20 cellular contexts compared by ENCODE assay signal in the genomic region with DNA sequence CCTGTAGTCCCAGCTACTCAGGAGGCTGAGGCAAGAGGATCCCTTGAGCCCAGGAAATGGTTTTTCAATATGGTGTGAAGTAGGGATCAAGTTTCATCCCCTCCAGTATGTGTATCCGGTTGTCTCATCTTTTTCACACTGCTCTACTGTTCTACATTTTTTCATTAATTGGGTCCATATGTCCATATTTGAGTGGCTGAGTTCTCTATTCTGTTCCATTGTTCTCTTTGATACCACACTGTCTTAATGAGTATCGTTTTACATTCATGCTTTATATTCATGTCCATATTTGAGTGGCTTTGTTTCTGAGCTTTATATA. TPM values are rescaled to one million over a fixed set of nuclear protein-coding genes. Genes with fewer than 3 reads are reported as not detected.
DNase-seq lines count a peak whose midpoint lies in the region; ATAC-seq, FAIRE-seq and TF ChIP-seq lines count a peak whose summit lies in the region.
"Had no signal": no experiment of that assay in that cellular context is flagged by ENCODE, and none has a peak within 500 bp of the region (broad histone marks: within the 10 kb centered on the region; RNA-seq: fewer than 3 reads in every experiment).

No MANE protein-coding gene starts in this region.

- H3K4me1 ChIP-seq in CD4-positive, CD25-positive, alpha-beta regulatory T cell (ENCODE audit: control insufficient read depth, insufficient read depth, low read length, poor library complexity, severe bottlenecking): no peaks in the 10 kb centered on the region
- H3K4me1 ChIP-seq: prostate gland had no signal

- H3K4me3 ChIP-seq in CD4-positive, CD25-positive, alpha-beta regulatory T cell (ENCODE audit: low read depth, low read length): no peak overlapping the region
- no peak overlapping the region for H3K4me3 ChIP-seq in fibroblast of mammary gland (ENCODE audit: control insufficient read depth, low read depth, low read length)
- H3K4me3 ChIP-seq: heart left ventricle, prostate gland, skin epidermis, tibial artery had no signal

- H3K4me3 Mint-ChIP-seq in CD4-positive, CD25-positive, alpha-beta regulatory T cell: no peak overlapping the region
- H3K4me3 Mint-ChIP-seq: activated naive CD8-positive, alpha-beta T cell treated with anti-CD3 and anti-CD28 coated beads for 36 hours; CD8-positive, alpha-beta T cell; natural killer cell; T-cell had no signal

- H3K27me3 Mint-ChIP-seq in CD4-positive, CD25-positive, alpha-beta regulatory T cell: no peaks in the 10 kb centered on the region
- H3K27me3 Mint-ChIP-seq: activated naive CD8-positive, alpha-beta T cell treated with anti-CD3 and anti-CD28 coated beads for 36 hours; T-cell had no signal

- H3K27ac ChIP-seq in CD4-positive, CD25-positive, alpha-beta regulatory T cell (ENCODE audit: insufficient read depth, low read length, poor library complexity, severe bottlenecking): no peak overlapping the region
- H3K27ac ChIP-seq: heart left ventricle, prostate gland, skin epidermis, tibial artery had no signal

- H3K9me3 Mint-ChIP-seq in CD4-positive, CD25-positive, alpha-beta regulatory T cell: no peaks in the 10 kb centered on the region
- H3K9me3 Mint-ChIP-seq: activated naive CD8-positive, alpha-beta T cell treated with anti-CD3 and anti-CD28 coated beads for 36 hours; activated T-helper 2 cell treated with anti-CD3 and anti-CD28 coated beads, Interferon-gamma antibody, Interleukin-2, Interleukin-4, amounts not matched to agents 10 μg/mL and 5 μg/mL and 100 μg/mL, durations not matched to agents 14 hours and 24 hours and 36 hours; CD8-positive, alpha-beta T cell; natural killer cell; T-cell had no signal

- H3K36me3 ChIP-seq in CD4-positive, CD25-positive, alpha-beta regulatory T cell (ENCODE audit: control insufficient read depth, insufficient read depth, low read length): peaks cover 38% of the 10 kb centered on the region
- H3K36me3 ChIP-seq: prostate gland had no signal

- H3K9me3 ChIP-seq in CD4-positive, CD25-positive, alpha-beta regulatory T cell (ENCODE audit: control insufficient read depth in 2 of 2, low read length in 2 of 2): no peaks in the 10 kb centered on the region
- H3K9me3 ChIP-seq: heart left ventricle, prostate gland, tibial artery had no signal

- peaks cover 33 to 56% (median 34%) of the 10 kb centered on the region in 4 donors for H3K4me1 Mint-ChIP-seq in CD4-positive, CD25-positive, alpha-beta regulatory T cell

- ATAC-seq in CD4-positive, CD25-positive, alpha-beta regulatory T cell (ENCODE audit: low read depth in 2 of 2): no peak
- ATAC-seq in HG02970 (IDR thresholded peaks at IDR 0.05; ENCODE audit: low FRiP score, unreplicated experiment): no peak
- ATAC-seq in HG03159 (IDR thresholded peaks at IDR 0.05; ENCODE audit: unreplicated experiment): no peak

- H3K27me3 ChIP-seq in CD4-positive, CD25-positive, alpha-beta regulatory T cell (ENCODE audit: control insufficient read depth, insufficient read depth, low read length): no peaks in the 10 kb centered on the region
- H3K27me3 ChIP-seq: heart left ventricle, tibial artery had no signal

- FAIRE-seq in H54 (lab: Jason Lieb, UNC): peak; percentile 41
- FAIRE-seq: HepG2 had no signal

- peaks cover 31% of the 10 kb centered on the region for H3K36me3 Mint-ChIP-seq in CD4-positive, CD25-positive, alpha-beta regulatory T cell
- H3K36me3 Mint-ChIP-seq: natural killer cell had no signal

- DNase-seq in CD4-positive, CD25-positive, alpha-beta regulatory T cell: no peak
- DNase-seq in H54 (ENCODE audit: insufficient read length, low spot score): no peak
- peak; percentile 49 for DNase-seq in NCI-H510A treated with DMSO at 0.1 percent for 48 hours (lab: John Stamatoyannopoulos, UW)
- DNase-seq in fibroblast of mammary gland (ENCODE audit: low read depth): peak; percentile 52
- DNase-seq in HuH-7.5 (ENCODE audit: low spot score): no peak
- no peak for DNase-seq in germinal center (ENCODE audit: low spot score)
- DNase-seq: activated CD4-positive, alpha-beta T cell treated with anti-CD3 and anti-CD28 coated beads for 4 hours; activated naive CD8-positive, alpha-beta T cell treated with anti-CD3 and anti-CD28 coated beads for 36 hours; CD8-positive, alpha-beta T cell; heart left ventricle; natural killer cell; stimulated activated naive CD4-positive, alpha-beta T cell treated with Interleukin-2 at 50 U/mL for 16 hours; T-cell; tibial artery had no signal

- TF ChIP-seq CTCF in fibroblast of mammary gland (conservative IDR thresholded peaks at IDR 0.05; ENCODE audit: control insufficient read depth, insufficient read depth, low read depth, low read length): no peak

- H3K27ac Mint-ChIP-seq in CD4-positive, CD25-positive, alpha-beta regulatory T cell: peak overlapping the region in 2 of 3 donors; percentile 14 to 75
- H3K27ac Mint-ChIP-seq: activated naive CD8-positive, alpha-beta T cell treated with anti-CD3 and anti-CD28 coated beads for 36 hours; activated T-helper 2 cell treated with anti-CD3 and anti-CD28 coated beads, Interferon-gamma antibody, Interleukin-2, Interleukin-4, amounts not matched to agents 10 μg/mL and 5 μg/mL and 100 μg/mL, durations not matched to agents 14 hours and 24 hours and 36 hours; CD8-positive, alpha-beta T cell; T-cell had no signal

- no peak for TF ChIP-seq POLR2A in H54 (IDR thresholded peaks at IDR 0.05; ENCODE audit: low read depth, low read length)

RNA-seq across cellular contexts. Expression of gene GOLGA4, which starts 12.9 kb away (rescaled TPM):
- total RNA-seq in CD4-positive, CD25-positive, alpha-beta regulatory T cell: 74.0 TPM
- polyA plus RNA-seq in CD4-positive, CD25-positive, alpha-beta regulatory T cell: 10 to 100 TPM in 1 of 4 donors, 1 to 10 TPM in 3; 8.4 to 10.3 (median 9.5) TPM

Comparison
In these comparisons a context has a peak if more than half of its experiments do, and no peak if none do; other contexts are left out.
1. DNase-seq: peak in NCI-H510A treated with DMSO at 0.1 percent for 48 hours (single experiment) and fibroblast of mammary gland (single experiment); none in CD4-positive, CD25-positive, alpha-beta regulatory T cell (0 of 3), H54 (single experiment), HuH-7.5 (single experiment) and germinal center (single experiment).